ENCODE assay signal across 2 cellular contexts in the genomic region with DNA sequence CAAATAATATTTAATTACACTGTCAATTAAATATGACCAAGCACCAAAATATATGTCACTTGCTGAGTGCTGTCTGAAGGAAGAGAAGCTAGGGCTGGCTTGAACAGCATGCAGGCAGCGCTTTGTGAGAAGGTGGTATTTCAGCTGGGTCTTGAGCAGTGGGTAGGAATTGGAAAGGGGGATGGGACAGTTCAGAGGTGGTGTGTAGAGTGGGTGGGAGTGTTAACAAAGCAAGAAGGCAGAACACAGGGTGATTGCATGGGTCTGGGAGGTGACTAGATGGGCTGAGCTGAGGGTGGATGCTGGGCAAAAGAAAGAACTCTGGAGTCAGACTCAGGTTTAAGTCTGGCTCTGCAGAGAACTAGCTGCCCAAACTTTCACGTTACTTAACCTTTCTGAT.
TF ChIP-seq lines count a peak whose summit lies in the region.

No MANE protein-coding gene starts in this region.

TF ChIP-seq in HEK293, 187 proteins besides CTCF, POLR2A, EP300 and RAD21:
- TF ChIP-seq, protein P1, sequence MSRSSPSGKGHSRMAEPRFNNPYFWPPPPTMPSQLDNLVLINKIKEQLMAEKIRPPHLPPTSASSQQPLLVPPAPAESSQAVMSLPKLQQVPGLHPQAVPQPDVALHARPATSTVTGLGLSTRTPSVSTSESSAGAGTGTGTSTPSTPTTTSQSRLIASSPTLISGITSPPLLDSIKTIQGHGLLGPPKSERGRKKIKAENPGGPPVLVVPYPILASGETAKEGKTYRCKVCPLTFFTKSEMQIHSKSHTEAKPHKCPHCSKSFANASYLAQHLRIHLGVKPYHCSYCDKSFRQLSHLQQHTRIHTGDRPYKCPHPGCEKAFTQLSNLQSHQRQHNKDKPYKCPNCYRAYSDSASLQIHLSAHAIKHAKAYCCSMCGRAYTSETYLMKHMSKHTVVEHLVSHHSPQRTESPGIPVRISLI (tag by site-specific recombination; IDR thresholded peaks at IDR 0.05): no peak
- TF ChIP-seq OSR2 (tag by site-specific recombination; IDR thresholded peaks at IDR 0.05) (no peak), ZFHX2 (tag by site-specific recombination; conservative IDR thresholded peaks at IDR 0.05) (peak; percentile 61), ZNF311 (tag by site-specific recombination; IDR thresholded peaks at IDR 0.05; ENCODE audit: borderline replicate concordance) (no peak), ZNF138 (tag by site-specific recombination; IDR thresholded peaks at IDR 0.05; ENCODE audit: borderline replicate concordance) (no peak), ZNF239 (tag by site-specific recombination; IDR thresholded peaks at IDR 0.05) (no peak), ZNF350 (tag by site-specific recombination; IDR thresholded peaks at IDR 0.05) (no peak), EGR2 (tag by site-specific recombination; IDR thresholded peaks at IDR 0.05; ENCODE audit: low read depth) (peak; percentile 88)
- TF ChIP-seq, protein P2, sequence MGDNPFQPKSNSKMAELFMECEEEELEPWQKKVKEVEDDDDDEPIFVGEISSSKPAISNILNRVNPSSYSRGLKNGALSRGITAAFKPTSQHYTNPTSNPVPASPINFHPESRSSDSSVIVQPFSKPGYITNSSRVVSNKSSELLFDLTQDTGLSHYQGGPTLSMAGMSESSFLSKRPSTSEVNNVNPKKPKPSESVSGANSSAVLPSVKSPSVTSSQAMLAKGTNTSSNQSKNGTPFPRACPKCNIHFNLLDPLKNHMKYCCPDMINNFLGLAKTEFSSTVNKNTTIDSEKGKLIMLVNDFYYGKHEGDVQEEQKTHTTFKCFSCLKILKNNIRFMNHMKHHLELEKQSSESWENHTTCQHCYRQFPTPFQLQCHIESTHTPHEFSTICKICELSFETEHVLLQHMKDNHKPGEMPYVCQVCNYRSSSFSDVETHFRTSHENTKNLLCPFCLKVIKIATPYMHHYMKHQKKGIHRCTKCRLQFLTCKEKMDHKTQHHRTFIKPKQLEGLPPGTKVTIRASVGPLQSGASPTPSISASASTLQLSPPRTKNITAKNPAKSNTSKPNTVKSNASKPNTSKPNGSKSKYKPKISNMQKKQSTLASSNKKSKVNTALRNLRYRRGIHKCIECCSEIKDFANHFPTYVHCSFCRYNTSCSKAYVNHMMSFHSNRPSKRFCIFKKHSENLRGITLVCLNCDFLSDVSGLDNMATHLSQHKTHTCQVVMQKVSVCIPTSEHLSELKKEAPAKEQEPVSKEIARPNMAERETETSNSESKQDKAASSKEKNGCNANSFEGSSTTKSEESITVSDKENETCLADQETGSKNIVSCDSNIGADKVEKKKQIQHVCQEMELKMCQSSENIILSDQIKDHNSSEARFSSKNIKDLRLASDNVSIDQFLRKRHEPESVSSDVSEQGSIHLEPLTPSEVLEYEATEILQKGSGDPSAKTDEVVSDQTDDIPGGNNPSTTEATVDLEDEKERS (tag by site-specific recombination; IDR thresholded peaks at IDR 0.05): no peak

TF ChIP-seq in H1, 55 proteins besides CTCF, POLR2A, EP300 and RAD21:
- TF ChIP-seq BACH1 (IDR thresholded peaks at IDR 0.05; ENCODE audit: low read length) (no peak), JUN (IDR thresholded peaks at IDR 0.05; ENCODE audit: low read depth, low read length) (no peak), SRF (IDR thresholded peaks at IDR 0.05; ENCODE audit: low read depth, low read length) (no peak), GTF2F1 (IDR thresholded peaks at IDR 0.05; ENCODE audit: borderline replicate concordance, low read depth, low read length) (no peak), EGR1 (IDR thresholded peaks at IDR 0.05; ENCODE audit: borderline replicate concordance, low read depth, low read length) (no peak), SUZ12 (IDR thresholded peaks at IDR 0.05; ENCODE audit: low read length) (no peak), KDM1A (IDR thresholded peaks at IDR 0.05; ENCODE audit: borderline replicate concordance, low read length) (no peak)
- TF ChIP-seq, protein P3, sequence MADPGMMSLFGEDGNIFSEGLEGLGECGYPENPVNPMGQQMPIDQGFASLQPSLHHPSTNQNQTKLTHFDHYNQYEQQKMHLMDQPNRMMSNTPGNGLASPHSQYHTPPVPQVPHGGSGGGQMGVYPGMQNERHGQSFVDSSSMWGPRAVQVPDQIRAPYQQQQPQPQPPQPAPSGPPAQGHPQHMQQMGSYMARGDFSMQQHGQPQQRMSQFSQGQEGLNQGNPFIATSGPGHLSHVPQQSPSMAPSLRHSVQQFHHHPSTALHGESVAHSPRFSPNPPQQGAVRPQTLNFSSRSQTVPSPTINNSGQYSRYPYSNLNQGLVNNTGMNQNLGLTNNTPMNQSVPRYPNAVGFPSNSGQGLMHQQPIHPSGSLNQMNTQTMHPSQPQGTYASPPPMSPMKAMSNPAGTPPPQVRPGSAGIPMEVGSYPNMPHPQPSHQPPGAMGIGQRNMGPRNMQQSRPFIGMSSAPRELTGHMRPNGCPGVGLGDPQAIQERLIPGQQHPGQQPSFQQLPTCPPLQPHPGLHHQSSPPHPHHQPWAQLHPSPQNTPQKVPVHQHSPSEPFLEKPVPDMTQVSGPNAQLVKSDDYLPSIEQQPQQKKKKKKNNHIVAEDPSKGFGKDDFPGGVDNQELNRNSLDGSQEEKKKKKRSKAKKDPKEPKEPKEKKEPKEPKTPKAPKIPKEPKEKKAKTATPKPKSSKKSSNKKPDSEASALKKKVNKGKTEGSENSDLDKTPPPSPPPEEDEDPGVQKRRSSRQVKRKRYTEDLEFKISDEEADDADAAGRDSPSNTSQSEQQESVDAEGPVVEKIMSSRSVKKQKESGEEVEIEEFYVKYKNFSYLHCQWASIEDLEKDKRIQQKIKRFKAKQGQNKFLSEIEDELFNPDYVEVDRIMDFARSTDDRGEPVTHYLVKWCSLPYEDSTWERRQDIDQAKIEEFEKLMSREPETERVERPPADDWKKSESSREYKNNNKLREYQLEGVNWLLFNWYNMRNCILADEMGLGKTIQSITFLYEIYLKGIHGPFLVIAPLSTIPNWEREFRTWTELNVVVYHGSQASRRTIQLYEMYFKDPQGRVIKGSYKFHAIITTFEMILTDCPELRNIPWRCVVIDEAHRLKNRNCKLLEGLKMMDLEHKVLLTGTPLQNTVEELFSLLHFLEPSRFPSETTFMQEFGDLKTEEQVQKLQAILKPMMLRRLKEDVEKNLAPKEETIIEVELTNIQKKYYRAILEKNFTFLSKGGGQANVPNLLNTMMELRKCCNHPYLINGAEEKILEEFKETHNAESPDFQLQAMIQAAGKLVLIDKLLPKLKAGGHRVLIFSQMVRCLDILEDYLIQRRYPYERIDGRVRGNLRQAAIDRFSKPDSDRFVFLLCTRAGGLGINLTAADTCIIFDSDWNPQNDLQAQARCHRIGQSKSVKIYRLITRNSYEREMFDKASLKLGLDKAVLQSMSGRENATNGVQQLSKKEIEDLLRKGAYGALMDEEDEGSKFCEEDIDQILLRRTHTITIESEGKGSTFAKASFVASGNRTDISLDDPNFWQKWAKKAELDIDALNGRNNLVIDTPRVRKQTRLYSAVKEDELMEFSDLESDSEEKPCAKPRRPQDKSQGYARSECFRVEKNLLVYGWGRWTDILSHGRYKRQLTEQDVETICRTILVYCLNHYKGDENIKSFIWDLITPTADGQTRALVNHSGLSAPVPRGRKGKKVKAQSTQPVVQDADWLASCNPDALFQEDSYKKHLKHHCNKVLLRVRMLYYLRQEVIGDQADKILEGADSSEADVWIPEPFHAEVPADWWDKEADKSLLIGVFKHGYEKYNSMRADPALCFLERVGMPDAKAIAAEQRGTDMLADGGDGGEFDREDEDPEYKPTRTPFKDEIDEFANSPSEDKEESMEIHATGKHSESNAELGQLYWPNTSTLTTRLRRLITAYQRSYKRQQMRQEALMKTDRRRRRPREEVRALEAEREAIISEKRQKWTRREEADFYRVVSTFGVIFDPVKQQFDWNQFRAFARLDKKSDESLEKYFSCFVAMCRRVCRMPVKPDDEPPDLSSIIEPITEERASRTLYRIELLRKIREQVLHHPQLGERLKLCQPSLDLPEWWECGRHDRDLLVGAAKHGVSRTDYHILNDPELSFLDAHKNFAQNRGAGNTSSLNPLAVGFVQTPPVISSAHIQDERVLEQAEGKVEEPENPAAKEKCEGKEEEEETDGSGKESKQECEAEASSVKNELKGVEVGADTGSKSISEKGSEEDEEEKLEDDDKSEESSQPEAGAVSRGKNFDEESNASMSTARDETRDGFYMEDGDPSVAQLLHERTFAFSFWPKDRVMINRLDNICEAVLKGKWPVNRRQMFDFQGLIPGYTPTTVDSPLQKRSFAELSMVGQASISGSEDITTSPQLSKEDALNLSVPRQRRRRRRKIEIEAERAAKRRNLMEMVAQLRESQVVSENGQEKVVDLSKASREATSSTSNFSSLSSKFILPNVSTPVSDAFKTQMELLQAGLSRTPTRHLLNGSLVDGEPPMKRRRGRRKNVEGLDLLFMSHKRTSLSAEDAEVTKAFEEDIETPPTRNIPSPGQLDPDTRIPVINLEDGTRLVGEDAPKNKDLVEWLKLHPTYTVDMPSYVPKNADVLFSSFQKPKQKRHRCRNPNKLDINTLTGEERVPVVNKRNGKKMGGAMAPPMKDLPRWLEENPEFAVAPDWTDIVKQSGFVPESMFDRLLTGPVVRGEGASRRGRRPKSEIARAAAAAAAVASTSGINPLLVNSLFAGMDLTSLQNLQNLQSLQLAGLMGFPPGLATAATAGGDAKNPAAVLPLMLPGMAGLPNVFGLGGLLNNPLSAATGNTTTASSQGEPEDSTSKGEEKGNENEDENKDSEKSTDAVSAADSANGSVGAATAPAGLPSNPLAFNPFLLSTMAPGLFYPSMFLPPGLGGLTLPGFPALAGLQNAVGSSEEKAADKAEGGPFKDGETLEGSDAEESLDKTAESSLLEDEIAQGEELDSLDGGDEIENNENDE (IDR thresholded peaks at IDR 0.05; ENCODE audit: insufficient replicate concordance, low read length): no peak
